ENCODE assay signal across 15 cellular contexts in genomic region chr1:179583869-179584268, GRCh38. TPM values are rescaled to one million over a fixed set of nuclear protein-coding genes. Genes with fewer than 3 reads are reported as not detected.
"Had no signal": no experiment of that assay in that cellular context is flagged by ENCODE, and none has a peak within 500 bp of the region (broad histone marks: within the 10 kb centered on the region; RNA-seq: fewer than 3 reads in every experiment).

No MANE protein-coding gene starts in this region.

- H3K4me3 ChIP-seq: mucosa of descending colon, right atrium auricular region, sigmoid colon had no signal

- ATAC-seq: foreskin keratinocyte; left colon; mucosa of descending colon; naive thymus-derived CD8-positive, alpha-beta T cell had no signal

- H3K4me1 ChIP-seq: foreskin keratinocyte had no signal

- H3K27me3 ChIP-seq: right atrium auricular region had no signal

- DNase-seq: erythroblast; foreskin keratinocyte; kidney; left colon; mammary epithelial cell; mucosa of descending colon; naive thymus-derived CD8-positive, alpha-beta T cell; posterior cingulate gyrus; sigmoid colon; small intestine; stimulated activated CD4-positive, alpha-beta T cell treated with anti-CD3 and anti-CD28 coated beads, Interleukin-12 subunit alpha, Interleukin-12 subunit beta, amount 100 ng/mL, for 4 hours; stimulated activated naive CD4-positive, alpha-beta T cell; trophoblast cell had no signal

- H3K27ac ChIP-seq: foreskin keratinocyte, right atrium auricular region, sigmoid colon had no signal

- H3K36me3 ChIP-seq: right atrium auricular region, sigmoid colon had no signal

- H3K9me3 ChIP-seq: mucosa of descending colon, right atrium auricular region, sigmoid colon had no signal

RNA-seq across cellular contexts. Expression of gene TDRD5, which starts 7.8 kb away (rescaled TPM):
- polyA plus RNA-seq: endothelial cell of umbilical vein; foreskin keratinocyte; mammary epithelial cell; naive thymus-derived CD8-positive, alpha-beta T cell had no signal

RNA-seq across cellular contexts. Expression of gene NPHS2, which starts 8.1 kb away (rescaled TPM):
- polyA plus RNA-seq: endothelial cell of umbilical vein; foreskin keratinocyte; mammary epithelial cell; naive thymus-derived CD8-positive, alpha-beta T cell had no signal
